ENCODE assay signal across 8 cellular contexts in the genomic region with DNA sequence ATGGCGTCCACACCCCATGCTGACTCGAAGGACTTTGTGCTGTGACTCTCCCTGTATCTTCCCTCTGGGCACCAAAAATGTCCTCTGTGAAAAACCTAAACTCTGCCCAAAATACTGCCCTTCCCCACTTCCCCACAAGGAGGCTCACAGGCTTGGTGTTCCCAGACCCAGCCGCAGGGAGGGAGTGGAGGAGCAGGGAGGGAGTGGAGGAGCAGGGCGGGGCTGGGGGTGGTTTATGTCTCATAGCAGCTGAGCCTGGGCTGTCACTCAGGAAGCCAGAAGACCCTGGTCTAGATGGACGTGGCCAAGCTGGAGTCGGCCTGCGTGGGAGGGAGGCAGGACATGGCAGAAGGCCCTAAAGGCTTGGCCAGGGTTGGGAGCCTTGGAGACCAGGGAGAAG.
DNase-seq lines count a peak whose midpoint lies in the region; ATAC-seq and TF ChIP-seq lines count a peak whose summit lies in the region.

No MANE protein-coding gene starts in this region.

- in situ Hi-C loops in gastrocnemius medialis (cut with MboI; ENCODE audit: low sequenced_read_pairs in 4 of 4): no loop called here

- DNase-seq in SHP77 (lab: John Stamatoyannopoulos, UW): peak; percentile 27 to 66
- DNase-seq in SHP77 treated with DMSO at 0.1 percent for 48 hours (lab: John Stamatoyannopoulos, UW): no peak
- DNase-seq in NT2/D1 (ENCODE audit: low read depth, low spot score): peak; percentile 68
- DNase-seq in epithelial cell of proximal tubule (ENCODE audit: low read depth): no peak
- no peak for DNase-seq in smooth muscle cell (lab: John Stamatoyannopoulos, UW; ENCODE audit: unreplicated experiment)
- DNase-seq in substantia nigra (lab: John Stamatoyannopoulos, UW): no peak
- no peak for DNase-seq in gastrocnemius medialis

- H3K4me1 ChIP-seq in NT2/D1 (ENCODE audit: insufficient read depth, insufficient read length) (peaks cover 14% of the 10 kb centered on the region), smooth muscle cell (ENCODE audit: low read depth) (no peaks in the 10 kb centered on the region), gastrocnemius medialis (no peaks in the 10 kb centered on the region)

- H3K36me3 ChIP-seq in NT2/D1 (ENCODE audit: insufficient read depth, insufficient read length, low read length): no peaks in the 10 kb centered on the region
- H3K36me3 ChIP-seq in smooth muscle cell (ENCODE audit: low read depth): no peaks in the 10 kb centered on the region
- H3K36me3 ChIP-seq in gastrocnemius medialis: no peaks in the 10 kb centered on the region

- no peak for ATAC-seq in HG02588 (IDR thresholded peaks at IDR 0.05; ENCODE audit: unreplicated experiment)
- no peak for ATAC-seq in gastrocnemius medialis

- no peaks in the 10 kb centered on the region for H3F3A ChIP-seq in smooth muscle cell (ENCODE audit: low read depth)

- H3K4me2 ChIP-seq in smooth muscle cell: no peak overlapping the region

- TF ChIP-seq CTCF in epithelial cell of proximal tubule (conservative IDR thresholded peaks at IDR 0.05; ENCODE audit: low read depth, low read length): peak; percentile 68
- peak; percentile 56 for TF ChIP-seq CTCF in smooth muscle cell (IDR thresholded peaks at IDR 0.05; ENCODE audit: borderline replicate concordance, insufficient read depth, poor library complexity, severe bottlenecking)
- TF ChIP-seq CTCF in gastrocnemius medialis (IDR thresholded peaks at IDR 0.05 in 4 of 5, conservative IDR thresholded peaks at IDR 0.05 in 1 of 5): no peak

- H3K4me3 ChIP-seq in NT2/D1 (ENCODE audit: insufficient read length, low read depth) (no peak overlapping the region), epithelial cell of proximal tubule (ENCODE audit: low read depth, low read length) (no peak overlapping the region), smooth muscle cell (no peak overlapping the region), gastrocnemius medialis (no peak overlapping the region)

- H3K9me3 ChIP-seq in NT2/D1 (ENCODE audit: insufficient read depth, low read length): 0 out of 2 replicates have a peak, but pooled peaks cover 4% of the 10 kb centered on the region
- H3K9me3 ChIP-seq in smooth muscle cell (replicated peaks; ENCODE audit: low read depth): no peaks in the 10 kb centered on the region
- H3K9me3 ChIP-seq in gastrocnemius medialis: no peaks in the 10 kb centered on the region

- H4K20me1 ChIP-seq in smooth muscle cell (ENCODE audit: low read depth): no peaks in the 10 kb centered on the region

- no peaks in the 10 kb centered on the region for H3K79me2 ChIP-seq in smooth muscle cell (ENCODE audit: low read depth)

- intact Hi-C loops in gastrocnemius medialis (cut with DNase I; ENCODE audit: low total_unique reads): no loop called here

- no peak overlapping the region for H2AFZ ChIP-seq in smooth muscle cell (ENCODE audit: low read depth)

- 46% methylated on average over 7 of the region's 7 CpGs for WGBS in smooth muscle cell (ENCODE audit: low lambda C conversion rate)

- no peak for TF ChIP-seq POLR2A in gastrocnemius medialis (IDR thresholded peaks at IDR 0.05)

- H3K27me3 ChIP-seq in NT2/D1 (ENCODE audit: insufficient read depth, insufficient read length) (no peaks in the 10 kb centered on the region), smooth muscle cell (ENCODE audit: low read depth) (no peaks in the 10 kb centered on the region), gastrocnemius medialis (peaks cover 0 to 6% (median 0%) of the 10 kb centered on the region in 3 donors)

- no peak overlapping the region for H3K27ac ChIP-seq in smooth muscle cell (ENCODE audit: low read depth)
- H3K27ac ChIP-seq in substantia nigra (ENCODE audit: low read depth, low read length, poor library complexity, severe bottlenecking): no peak overlapping the region
- no peak overlapping the region for H3K27ac ChIP-seq in gastrocnemius medialis

- no peak overlapping the region for H3K9ac ChIP-seq in NT2/D1 (ENCODE audit: insufficient read length, low read depth)
- no peak overlapping the region for H3K9ac ChIP-seq in smooth muscle cell (ENCODE audit: low read depth)

Comparison
In these comparisons a context has a peak if more than half of its experiments do, and no peak if none do; other contexts are left out.
1. DNase-seq: peak in SHP77 (2 of 2) and NT2/D1 (single experiment); none in SHP77 treated with DMSO at 0.1 percent for 48 hours (single experiment), epithelial cell of proximal tubule (single experiment), smooth muscle cell (single experiment), substantia nigra (0 of 49) and gastrocnemius medialis (0 of 2).
2. CTCF ChIP-seq: peak in epithelial cell of proximal tubule (single experiment) and smooth muscle cell (single experiment); none in gastrocnemius medialis (0 of 5).